Comparison of ENCODE assay signal across 8 cellular contexts in genomic region chr2:100924520-100925451, GRCh38.
A peak's percentile ranks its signal among the peaks of the same experiment; 100 is the strongest.
DNase-seq lines count a peak whose midpoint lies in the region; ATAC-seq lines count a peak whose summit lies in the region.

No MANE protein-coding gene starts in this region.

- peak overlapping the region; percentile 53 for H3K4me3 Mint-ChIP-seq in activated naive CD4-positive, alpha-beta T cell treated with anti-CD3 and anti-CD28 coated beads, Interleukin-2, amount 50 U/mL, for 24 hours
- H3K4me3 Mint-ChIP-seq in immature natural killer cell = peak overlapping the region in 3 of 5 donors; percentile 6 to 53 (median 8)

- H3K27ac Mint-ChIP-seq in activated naive CD4-positive, alpha-beta T cell treated with anti-CD3 and anti-CD28 coated beads, Interleukin-2, amount 50 U/mL, for 24 hours = peak overlapping the region; percentile 88
- peak overlapping the region in 2 of 6 donors; percentile 31 to 54 for H3K27ac Mint-ChIP-seq in immature natural killer cell

- H3K4me1 Mint-ChIP-seq in activated naive CD4-positive, alpha-beta T cell treated with anti-CD3 and anti-CD28 coated beads, Interleukin-2, amount 50 U/mL, for 24 hours = peaks cover 12% of the 10 kb centered on the region
- no peaks in the 10 kb centered on the region for H3K4me1 Mint-ChIP-seq in immature natural killer cell

- H3K36me3 Mint-ChIP-seq in activated naive CD4-positive, alpha-beta T cell treated with anti-CD3 and anti-CD28 coated beads, Interleukin-2, amount 50 U/mL, for 24 hours = peaks cover 7% of the 10 kb centered on the region
- H3K36me3 Mint-ChIP-seq in immature natural killer cell = no peaks in the 10 kb centered on the region

- H3K27me3 Mint-ChIP-seq in activated naive CD4-positive, alpha-beta T cell treated with anti-CD3 and anti-CD28 coated beads, Interleukin-2, amount 50 U/mL, for 24 hours = no peaks in the 10 kb centered on the region
- peaks cover 0 to 2% (median 0%) of the 10 kb centered on the region in 3 donors for H3K27me3 Mint-ChIP-seq in immature natural killer cell (ENCODE audit: low read depth in 3 of 3)

- H3K9me3 Mint-ChIP-seq in activated naive CD4-positive, alpha-beta T cell treated with anti-CD3 and anti-CD28 coated beads, Interleukin-2, amount 50 U/mL, for 24 hours = no peaks in the 10 kb centered on the region
- no peaks in the 10 kb centered on the region for H3K9me3 Mint-ChIP-seq in immature natural killer cell

- DNase-seq in immature natural killer cell = no peak
- no peak for DNase-seq in stimulated activated naive CD8-positive, alpha-beta T cell treated with anti-CD3 and anti-CD28 coated beads, Interleukin-15, Interleukin-2, amounts not matched to agents 100 U/mL and 50 U/mL, for 24 hours
- DNase-seq in NCI-H524 (lab: John Stamatoyannopoulos, UW) = no peak

- ATAC-seq in GM18867 (IDR thresholded peaks at IDR 0.05; ENCODE audit: unreplicated experiment) (peak; percentile 99), HG03159 (IDR thresholded peaks at IDR 0.05; ENCODE audit: unreplicated experiment) (peak; percentile 82), HG03135 (IDR thresholded peaks at IDR 0.05; ENCODE audit: unreplicated experiment) (no peak), HG03571 (IDR thresholded peaks at IDR 0.05; ENCODE audit: unreplicated experiment) (no peak)
- peak; percentile 61 for ATAC-seq in stimulated activated naive CD8-positive, alpha-beta T cell treated with anti-CD3 and anti-CD28 coated beads, Interleukin-15, Interleukin-2, amounts not matched to agents 100 U/mL and 50 U/mL, for 24 hours

Comparison
In these comparisons a context has a peak if more than half of its experiments do, and no peak if none do; other contexts are left out.
1. ATAC-seq: peak in GM18867 (single experiment), HG03159 (single experiment) and stimulated activated naive CD8-positive, alpha-beta T cell treated with anti-CD3 and anti-CD28 coated beads, Interleukin-15, Interleukin-2, amounts not matched to agents 100 U/mL and 50 U/mL, for 24 hours (single experiment); none in HG03135 (single experiment) and HG03571 (single experiment).